Comparison of ENCODE assay signal across 26 cellular contexts in genomic region chr4:183186803-183187202, GRCh38.
"Had no signal": no experiment of that assay in that cellular context is flagged by ENCODE, and none has a peak within 500 bp of the region (broad histone marks: within the 10 kb centered on the region; RNA-seq: fewer than 3 reads in every experiment).

No MANE protein-coding gene starts in this region.

- H3K27me3 Mint-ChIP-seq: T-helper 17 cell had no signal

- H3K27ac Mint-ChIP-seq: activated CD4-positive, alpha-beta memory T cell treated with anti-CD3 and anti-CD28 coated beads, Interleukin-2, amount 10 ng/mL, durations not matched to agents 7 days and 5 days; activated CD4-positive, alpha-beta T cell treated with anti-CD3 and anti-CD28 coated beads, Interleukin-2, amount 10 ng/mL, durations not matched to agents 7 days and 5 days; activated T-cell treated with anti-CD3 and anti-CD28 coated beads, Interleukin-2, amount 50 U/mL, for 24 hours; natural killer cell; stimulated activated effector memory CD8-positive, alpha-beta T cell treated with anti-CD3 and anti-CD28 coated beads, Interleukin-12 subunit alpha, Interleukin-12 subunit beta, amount 100 ng/mL, for 72 hours; stimulated activated naive CD8-positive, alpha-beta T cell treated with anti-CD3 and anti-CD28 coated beads, Interleukin-15, Interleukin-2, amounts not matched to agents 100 ng/mL and 50 ng/mL, for 24 hours; T-helper 17 cell had no signal

- ATAC-seq: foreskin keratinocyte; natural killer cell; stimulated activated effector memory CD8-positive, alpha-beta T cell treated with anti-CD3 and anti-CD28 coated beads, Interleukin-12 subunit alpha, Interleukin-12 subunit beta, amount 100 ng/mL, for 72 hours; T-helper 17 cell had no signal

- H3K36me3 Mint-ChIP-seq: natural killer cell; stimulated activated effector memory CD8-positive, alpha-beta T cell treated with anti-CD3 and anti-CD28 coated beads, Interleukin-12 subunit alpha, Interleukin-12 subunit beta, amount 100 ng/mL, for 72 hours had no signal

- H3K27me3 ChIP-seq: esophagus muscularis mucosa, foreskin keratinocyte, heart right ventricle, sigmoid colon had no signal

- H3K4me3 Mint-ChIP-seq: activated CD4-positive, alpha-beta memory T cell treated with anti-CD3 and anti-CD28 coated beads, Interleukin-2, amount 10 ng/mL, durations not matched to agents 7 days and 5 days; activated CD4-positive, alpha-beta T cell treated with anti-CD3 and anti-CD28 coated beads, Interleukin-2, amount 10 ng/mL, durations not matched to agents 7 days and 5 days; activated T-cell treated with anti-CD3 and anti-CD28 coated beads, Interleukin-2, amount 50 U/mL, for 24 hours; natural killer cell; stimulated activated effector memory CD8-positive, alpha-beta T cell treated with anti-CD3 and anti-CD28 coated beads, Interleukin-12 subunit alpha, Interleukin-12 subunit beta, amount 100 ng/mL, for 72 hours; stimulated activated naive CD8-positive, alpha-beta T cell treated with anti-CD3 and anti-CD28 coated beads, Interleukin-15, Interleukin-2, amounts not matched to agents 100 ng/mL and 50 ng/mL, for 24 hours; T-helper 17 cell had no signal

- H3K4me3 ChIP-seq: esophagus muscularis mucosa, heart right ventricle, left ventricle myocardium inferior, lung, sigmoid colon, thoracic aorta had no signal

- H3K36me3 ChIP-seq: esophagus muscularis mucosa, heart right ventricle, left ventricle myocardium inferior, sigmoid colon, thoracic aorta had no signal

- H3K9me3 Mint-ChIP-seq: activated CD4-positive, alpha-beta memory T cell treated with anti-CD3 and anti-CD28 coated beads, Interleukin-2, amount 10 ng/mL, durations not matched to agents 7 days and 5 days; stimulated activated effector memory CD8-positive, alpha-beta T cell treated with anti-CD3 and anti-CD28 coated beads, Interleukin-12 subunit alpha, Interleukin-12 subunit beta, amount 100 ng/mL, for 72 hours had no signal

- H3K9me3 ChIP-seq: esophagus muscularis mucosa, left ventricle myocardium inferior, sigmoid colon, thoracic aorta had no signal

- H3K27ac ChIP-seq: esophagus muscularis mucosa, foreskin keratinocyte, heart right ventricle, left ventricle myocardium inferior, sigmoid colon, thoracic aorta had no signal

- DNase-seq: activated CD4-positive, alpha-beta memory T cell treated with anti-CD3 and anti-CD28 coated beads, Interleukin-2, amount 10 ng/mL, durations not matched to agents 7 days and 5 days; activated CD4-positive, alpha-beta T cell treated with anti-CD3 and anti-CD28 coated beads for 1 hour; activated CD4-positive, alpha-beta T cell treated with anti-CD3 and anti-CD28 coated beads, Interleukin-2, amount 10 ng/mL, durations not matched to agents 7 days and 5 days; activated CD8-positive, alpha-beta memory T cell treated with anti-CD3 and anti-CD28 coated beads, Interleukin-2, amount 50 U/mL, for 48 hours; activated gamma-delta T cell; activated naive CD4-positive, alpha-beta T cell treated with anti-CD3 and anti-CD28 coated beads, Interleukin-2, amount 50 U/mL, for 16 hours; activated T-cell treated with anti-CD3 and anti-CD28 coated beads, Interleukin-2, amount 50 U/mL, for 24 hours; amniotic stem cell; caudate nucleus; foreskin keratinocyte; heart right ventricle; left ventricle myocardium inferior; mesendoderm; natural killer cell; retina; sigmoid colon; small intestine; stimulated activated CD4-positive, alpha-beta T cell treated with anti-CD3 and anti-CD28 coated beads, Interleukin-4, amount 100 ng/mL, for 24 hours; T-helper 17 cell; T1000; trophoblast cell had no signal
